Comparison of ENCODE assay signal across 8 cellular contexts in the genomic region with DNA sequence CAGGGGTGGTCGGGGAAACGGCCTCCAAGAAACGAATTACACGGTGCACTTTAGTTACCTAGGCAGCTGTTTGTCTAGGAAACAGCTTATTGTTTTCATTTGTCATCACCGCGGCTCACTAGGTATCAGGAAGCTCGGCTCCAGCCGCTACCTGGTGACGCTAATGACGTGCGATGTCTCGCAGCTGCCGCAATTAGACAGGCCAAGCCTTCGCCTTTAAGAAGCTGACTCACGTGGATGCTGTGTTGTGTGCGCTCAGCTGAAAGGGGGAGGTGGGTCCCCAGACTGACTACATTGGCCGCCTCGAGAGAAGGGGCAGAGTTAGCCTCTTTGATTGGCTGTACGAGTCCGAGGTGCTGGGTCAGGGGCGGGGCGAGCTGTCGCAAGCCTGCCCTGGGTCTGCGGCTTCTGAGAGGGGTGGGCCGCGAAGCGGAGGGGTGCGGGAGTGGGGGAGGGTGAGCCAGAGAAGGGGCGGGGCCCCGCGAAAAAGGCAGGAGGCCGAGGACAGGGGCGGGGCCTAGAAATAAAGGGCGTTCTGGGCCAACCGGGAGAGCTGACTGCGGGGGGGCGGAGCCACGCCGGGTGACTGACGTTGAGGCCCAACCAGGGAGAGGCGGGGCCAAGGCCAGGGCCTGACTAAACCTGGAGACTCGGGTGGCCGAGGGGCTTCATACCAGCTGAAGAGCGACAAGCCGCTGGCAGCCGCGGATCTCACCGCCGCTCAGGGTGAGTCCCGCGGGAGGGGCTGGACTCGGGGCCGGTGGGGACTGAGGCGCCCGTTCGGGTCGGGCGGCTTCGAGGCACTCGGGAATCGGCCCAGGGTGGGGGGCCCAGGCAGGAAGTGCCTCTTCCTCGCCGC. TPM values are rescaled to one million over a fixed set of nuclear protein-coding genes. Genes with fewer than 3 reads are reported as not detected.
A peak's percentile ranks its signal among the peaks of the same experiment; 100 is the strongest.
DNase-seq lines count a peak whose midpoint lies in the region; ATAC-seq and TF ChIP-seq lines count a peak whose summit lies in the region.

A gene (plus strand): TSS at position 671 of the 859 bp plus-strand sequence. CDS start 9,645 bp downstream, outside the sequence.

- peak within 1 kb of the TSS; percentile 98 to 100 (median 100) for H3K27ac ChIP-seq in spleen

- peak within 1 kb of the TSS; percentile 82 for H3K4me3 Mint-ChIP-seq in central memory CD8-positive, alpha-beta T cell

- TF ChIP-seq CTCF in AG09309 (IDR thresholded peaks at IDR 0.05; ENCODE audit: control insufficient read depth, insufficient read depth, low read depth, low read length, missing control alignments): no peak
- peak in 3 of 11 experiments; percentile 16 to 39 (median 18) for TF ChIP-seq CTCF in spleen (IDR thresholded peaks at IDR 0.05 in 8 of 11, conservative IDR thresholded peaks at IDR 0.05 in 3 of 11)

- WGBS in spleen, 5 donors: 0 to 1% (median 1%) methylated on average over 22 to 63 of the region's 63 CpGs

- peaks cover 51% of the 10 kb centered on the region for H3K36me3 Mint-ChIP-seq in central memory CD8-positive, alpha-beta T cell (ENCODE audit: insufficient read depth)

- intact Hi-C loops in spleen (cut with DNase I; ENCODE audit: low total_unique reads): no loop called here

- H3K27me3 ChIP-seq in spleen (replicated peaks in 1 of 7): no peaks in the 10 kb centered on the region

- H3K27ac Mint-ChIP-seq in central memory CD8-positive, alpha-beta T cell (ENCODE audit: low read depth): peak within 1 kb of the TSS; percentile 99

- peaks cover 0 to 24% (median 4%) of the 10 kb centered on the region in 6 donors for H3K36me3 ChIP-seq in spleen

- H3K4me3 ChIP-seq in AG09309 (ENCODE audit: control insufficient read depth, low read depth, low read length) (peak within 1 kb of the TSS; percentile 75), spleen (peak within 1 kb of the TSS; percentile 55 to 89 (median 76))

- ATAC-seq in GM19025 (IDR thresholded peaks at IDR 0.05; ENCODE audit: low read depth, unreplicated experiment) (peak; percentile 92), HG03342 (IDR thresholded peaks at IDR 0.05; ENCODE audit: unreplicated experiment) (peak; percentile 92)
- ATAC-seq in central memory CD8-positive, alpha-beta T cell (replicated peaks; ENCODE audit: extremely low read depth, poor library complexity, severe bottlenecking): peak; percentile 85

- H3K4me1 ChIP-seq in spleen: peaks cover 25 to 53% (median 47%) of the 10 kb centered on the region in 6 donors

- H3K4me1 Mint-ChIP-seq in central memory CD8-positive, alpha-beta T cell: peaks cover 44% of the 10 kb centered on the region

- no peaks in the 10 kb centered on the region for H3K9me3 Mint-ChIP-seq in central memory CD8-positive, alpha-beta T cell

- DNase-seq in AG09309 (ENCODE audit: low read depth) (peak; percentile 98), NCI-H446 (lab: John Stamatoyannopoulos, UW) (peak; percentile 88 to 100), inferior parietal cortex (ENCODE audit: extremely low spot score) (peak; percentile 98), spleen (peak; percentile 100)
- DNase-seq in activated CD4-positive, CD25-positive, alpha-beta regulatory T cell treated with anti-CD3 and anti-CD28 coated beads, Interleukin-2, amount 50 U/mL, for 16 hours (ENCODE audit: low read depth, low spot score): peak; percentile 98
- DNase-seq in central memory CD8-positive, alpha-beta T cell (ENCODE audit: low spot score in 2 of 2): peak; percentile 98 to 99

- TF ChIP-seq POLR2A in spleen (IDR thresholded peaks at IDR 0.05): peak; percentile 72 to 91 (median 74)

- H3K27me3 Mint-ChIP-seq in central memory CD8-positive, alpha-beta T cell: no peaks in the 10 kb centered on the region

- H3K9me3 ChIP-seq in spleen: no peaks in the 10 kb centered on the region

RNA-seq across cellular contexts. Expression of the gene that starts here (rescaled TPM):
- 100 to 1,000 TPM in 3 of 7 donors, 10 to 100 TPM in 4; 84.9 to 139 (median 96.6) TPM for total RNA-seq in spleen
- 10 to 100 TPM; 68.2 to 86.0 (median 73.1) TPM for polyA plus RNA-seq in spleen

Comparison
In these comparisons a context has a peak if more than half of its experiments do, and no peak if none do; other contexts are left out.
1. Peak in every context shown above with its lines: DNase-seq, ATAC-seq, H3K4me3 ChIP-seq and H3K27ac ChIP-seq.